Comparison of ENCODE assay signal across 8 cellular contexts in genomic region chr13:46288570-46289259, GRCh38.
DNase-seq lines count a peak whose midpoint lies in the region; ATAC-seq and TF ChIP-seq lines count a peak whose summit lies in the region.

No MANE protein-coding gene starts in this region.

- no CpG with 5 or more reads among the region's 5 CpGs for WGBS in iPS DF 6.9 (ENCODE audit: insufficient coverage, insufficient read length)
- 79 to 91% (median 86%) methylated on average over 5 of the region's 5 CpGs for WGBS in stomach, 5 donors

- H3K9me3 ChIP-seq in WERI-Rb-1 (ENCODE audit: severe bottlenecking) (no peaks in the 10 kb centered on the region), iPS DF 6.9 (ENCODE audit: control insufficient read depth, insufficient read depth, low read length) (no peaks in the 10 kb centered on the region), stomach (no peaks in the 10 kb centered on the region)

- H3K27ac ChIP-seq in WERI-Rb-1 (no peak overlapping the region), iPS DF 6.9 (ENCODE audit: low read length) (no peak overlapping the region), stomach (no peak overlapping the region)

- no peaks in the 10 kb centered on the region for H3K27me3 ChIP-seq in WERI-Rb-1 (ENCODE audit: insufficient read depth, low read depth, severe bottlenecking)
- no peaks in the 10 kb centered on the region for H3K27me3 ChIP-seq in iPS DF 6.9 (ENCODE audit: control insufficient read depth, insufficient read depth, low read length)
- no peaks in the 10 kb centered on the region for H3K27me3 ChIP-seq in stomach

- TF ChIP-seq POLR2A in stomach (IDR thresholded peaks at IDR 0.05): no peak

- TF ChIP-seq EP300 in stomach (IDR thresholded peaks at IDR 0.05): no peak

- H3K4me3 ChIP-seq in WERI-Rb-1 (ENCODE audit: low read depth, low read length) (no peak overlapping the region), iPS DF 6.9 (ENCODE audit: low read length) (no peak overlapping the region), stomach (no peak overlapping the region)

- no peaks in the 10 kb centered on the region for H3K36me3 ChIP-seq in WERI-Rb-1
- H3K36me3 ChIP-seq in iPS DF 6.9 (ENCODE audit: control insufficient read depth, insufficient read depth, low read length): no peaks in the 10 kb centered on the region
- H3K36me3 ChIP-seq in stomach: no peaks in the 10 kb centered on the region

- intact Hi-C loops in stomach (cut with DNase I; ENCODE audit: low total_unique reads): no loop called here

- ATAC-seq in GM21576 (IDR thresholded peaks at IDR 0.05; ENCODE audit: unreplicated experiment) (peak; percentile 66), GM21360 (IDR thresholded peaks at IDR 0.05; ENCODE audit: unreplicated experiment) (no peak)

- DNase-seq in Daoy (ENCODE audit: low read depth) (peak; percentile 14), NCI-H146 treated with DMSO at 0.1 percent for 48 hours (lab: John Stamatoyannopoulos, UW; ENCODE audit: unreplicated experiment) (peak; percentile 37), WERI-Rb-1 (no peak), iPS DF 6.9 (ENCODE audit: low read depth, low spot score) (peak; percentile 39), stomach (no peak)
- no peak for DNase-seq in activated CD4-positive, CD25-positive, alpha-beta regulatory T cell (lab: John Stamatoyannopoulos, UW)

- peak; percentile 71 for TF ChIP-seq CTCF in WERI-Rb-1 (IDR thresholded peaks at IDR 0.05; ENCODE audit: low read depth, low read length)
- TF ChIP-seq CTCF in stomach (IDR thresholded peaks at IDR 0.05): peak in 5 of 7 experiments; percentile 11 to 48 (median 37)

- H3K4me1 ChIP-seq in iPS DF 6.9 (ENCODE audit: control insufficient read depth, insufficient read depth, low read length): no peaks in the 10 kb centered on the region
- no peaks in the 10 kb centered on the region for H3K4me1 ChIP-seq in stomach

Comparison
In these comparisons a context has a peak if more than half of its experiments do, and no peak if none do; other contexts are left out.
1. DNase-seq: peak in Daoy (single experiment), NCI-H146 treated with DMSO at 0.1 percent for 48 hours (single experiment) and iPS DF 6.9 (single experiment); none in WERI-Rb-1 (single experiment), stomach (single experiment) and activated CD4-positive, CD25-positive, alpha-beta regulatory T cell (0 of 4).